In the genomic region with DNA sequence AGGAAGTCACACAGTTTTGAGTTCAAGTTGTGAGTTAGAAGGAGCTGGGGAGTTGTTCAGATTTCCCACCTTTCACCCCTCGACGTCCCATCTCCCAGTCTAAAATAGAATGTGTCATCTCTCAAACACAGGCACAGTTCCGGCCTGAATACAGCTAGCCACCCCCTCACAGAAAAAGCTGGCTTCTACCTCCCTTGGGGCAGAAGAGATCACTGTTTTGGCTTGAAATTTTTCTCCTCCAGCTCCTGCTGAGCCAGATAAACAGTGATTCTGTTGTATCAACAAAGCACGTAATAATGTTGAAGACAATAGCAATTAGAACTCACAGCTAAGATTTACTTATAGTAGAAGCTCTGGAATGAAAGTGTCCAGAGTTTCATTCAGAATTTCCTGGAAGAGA, we compare ENCODE assay signal across 1 cellular context.
TF ChIP-seq lines count a peak whose summit lies in the region.

No MANE protein-coding gene starts in this region.

TF ChIP-seq in H1, 55 proteins besides CTCF, POLR2A, EP300 and RAD21:
- TF ChIP-seq RNF2 (IDR thresholded peaks at IDR 0.05; ENCODE audit: borderline replicate concordance, low read depth, low read length, missing control alignments, poor library complexity, severe bottlenecking): no peak
- no peak for TF ChIP-seq SP4 (IDR thresholded peaks at IDR 0.05; ENCODE audit: low read length)
- TF ChIP-seq CBX8 (IDR thresholded peaks at IDR 0.05; ENCODE audit: borderline replicate concordance, low read depth, low read length): no peak
- TF ChIP-seq TCF12 (IDR thresholded peaks at IDR 0.05; ENCODE audit: low read depth, low read length): no peak
- TF ChIP-seq NRF1 (IDR thresholded peaks at IDR 0.05; ENCODE audit: low read depth, low read length): no peak
- TF ChIP-seq NANOG (IDR thresholded peaks at IDR 0.05; ENCODE audit: insufficient read depth, low read depth, low read length, poor library complexity, severe bottlenecking): no peak
- TF ChIP-seq, protein P1, sequence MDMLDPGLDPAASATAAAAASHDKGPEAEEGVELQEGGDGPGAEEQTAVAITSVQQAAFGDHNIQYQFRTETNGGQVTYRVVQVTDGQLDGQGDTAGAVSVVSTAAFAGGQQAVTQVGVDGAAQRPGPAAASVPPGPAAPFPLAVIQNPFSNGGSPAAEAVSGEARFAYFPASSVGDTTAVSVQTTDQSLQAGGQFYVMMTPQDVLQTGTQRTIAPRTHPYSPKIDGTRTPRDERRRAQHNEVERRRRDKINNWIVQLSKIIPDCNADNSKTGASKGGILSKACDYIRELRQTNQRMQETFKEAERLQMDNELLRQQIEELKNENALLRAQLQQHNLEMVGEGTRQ (IDR thresholded peaks at IDR 0.05; ENCODE audit: low read length): no peak
- TF ChIP-seq ASH2L (IDR thresholded peaks at IDR 0.05; ENCODE audit: low read length): no peak
- no peak for TF ChIP-seq KDM4A (IDR thresholded peaks at IDR 0.05; ENCODE audit: low read depth, low read length, severe bottlenecking)
